Comparison of ENCODE assay signal across 8 cellular contexts in the genomic region with DNA sequence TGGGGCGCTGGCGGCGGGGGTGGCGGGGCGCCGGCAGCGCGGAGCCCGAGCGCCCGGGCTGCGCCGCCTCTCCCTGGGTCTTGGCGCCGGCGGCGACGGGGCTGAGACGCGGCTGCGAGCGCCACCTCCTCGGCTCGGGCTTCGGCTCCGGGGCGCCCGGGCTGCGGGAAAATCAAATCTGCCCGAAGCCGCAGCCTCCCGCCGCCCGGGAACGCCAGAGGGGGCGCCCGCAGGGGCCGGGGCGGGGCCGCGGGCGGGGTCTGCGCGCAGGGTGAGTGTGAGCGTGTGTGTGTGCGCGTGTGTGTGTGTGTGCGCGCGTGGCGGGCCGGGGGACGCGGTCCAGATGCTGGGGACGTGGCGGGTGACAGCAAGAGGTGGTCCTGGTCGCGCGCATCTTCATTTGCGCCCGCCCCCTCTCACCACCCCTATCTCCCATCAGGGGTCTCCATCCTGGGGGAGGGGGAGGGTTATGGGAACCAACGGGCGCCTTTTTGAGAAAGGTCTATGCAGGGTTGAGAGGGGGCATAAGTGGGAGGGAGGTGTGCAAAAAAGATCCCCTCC. TPM values are rescaled to one million over a fixed set of nuclear protein-coding genes. Genes with fewer than 3 reads are reported as not detected.
DNase-seq lines count a peak whose midpoint lies in the region; ATAC-seq and TF ChIP-seq lines count a peak whose summit lies in the region.

No MANE protein-coding gene starts in this region.

- DNase-seq in EH (ENCODE audit: low read depth) (peak; percentile 34), NCI-H1105 treated with DMSO at 0.1 percent for 48 hours (lab: John Stamatoyannopoulos, UW) (peak; percentile 39), fibroblast of villous mesenchyme (ENCODE audit: low read depth) (peak; percentile 16), osteoblast (ENCODE audit: insufficient read length, low spot score, missing footprints) (peak; percentile 92), ureter (ENCODE audit: low spot score) (no peak)
- peak; percentile 58 to 65 for DNase-seq in activated T-cell treated with anti-CD3 and anti-CD28 coated beads, Interleukin-2, amount 50 U/mL, for 48 hours

- no peak for TF ChIP-seq CTCF in fibroblast of villous mesenchyme (IDR thresholded peaks at IDR 0.05; ENCODE audit: insufficient read depth, low read depth, low read length)
- TF ChIP-seq CTCF in osteoblast (IDR thresholded peaks at IDR 0.05; ENCODE audit: extremely low read depth, low read depth, low read length), result no peak

- H3K4me3 ChIP-seq in fibroblast of villous mesenchyme (ENCODE audit: low read depth, low read length) (peak overlapping the region; percentile 53), osteoblast (ENCODE audit: insufficient read depth, low read length) (peak overlapping the region; percentile 61)

- peak overlapping the region; percentile 76 for H3K4me2 ChIP-seq in osteoblast (ENCODE audit: insufficient read depth, low read length)

- no peak overlapping the region for H3K27ac ChIP-seq in osteoblast (ENCODE audit: low read depth, low read length)

- H2AFZ ChIP-seq in osteoblast (ENCODE audit: low read length), result no peak overlapping the region

- no peaks in the 10 kb centered on the region for H3K9me3 ChIP-seq in osteoblast (ENCODE audit: low read depth, low read length)

- peaks cover 23% of the 10 kb centered on the region for H3K27me3 ChIP-seq in osteoblast (ENCODE audit: insufficient read depth, low read length)

- no peak for ATAC-seq in HG03565 (IDR thresholded peaks at IDR 0.05; ENCODE audit: unreplicated experiment)
- no peak for ATAC-seq in HG02981 (IDR thresholded peaks at IDR 0.05; ENCODE audit: unreplicated experiment)

- H3K79me2 ChIP-seq in osteoblast (ENCODE audit: insufficient read depth, low read length), result no peaks in the 10 kb centered on the region

- H4K20me1 ChIP-seq in osteoblast (ENCODE audit: insufficient read depth, low read length), result no peaks in the 10 kb centered on the region

- H3K36me3 ChIP-seq in osteoblast (ENCODE audit: insufficient read depth, low read length), result no peaks in the 10 kb centered on the region

- H3K4me1 ChIP-seq in osteoblast (ENCODE audit: insufficient read depth, low read length), result peaks cover 8% of the 10 kb centered on the region

RNA-seq across cellular contexts. Expression of a gene that starts 0.7 kb away (rescaled TPM):
- under 0.01 and 0.32 TPM in 2 replicates for total RNA-seq in fibroblast of villous mesenchyme
- under 0.01 TPM in 1 of 2 replicates, not detected in the other for total RNA-seq in osteoblast
- 3.6 TPM for total RNA-seq in ureter

RNA-seq across cellular contexts. Expression of a gene that starts 34.7 kb away (rescaled TPM):
- total RNA-seq in fibroblast of villous mesenchyme, result 25.4 and 55.3 TPM in 2 replicates
- 9.8 and 10.9 TPM in 2 replicates for total RNA-seq in osteoblast
- 39.1 TPM for total RNA-seq in ureter

RNA-seq across cellular contexts. Expression of a gene that starts 45.9 kb away (rescaled TPM):
- total RNA-seq in fibroblast of villous mesenchyme (48.3 and 63.9 TPM in 2 replicates), osteoblast (59.0 and 60.1 TPM in 2 replicates), ureter (71.4 TPM)
